In the genomic region with DNA sequence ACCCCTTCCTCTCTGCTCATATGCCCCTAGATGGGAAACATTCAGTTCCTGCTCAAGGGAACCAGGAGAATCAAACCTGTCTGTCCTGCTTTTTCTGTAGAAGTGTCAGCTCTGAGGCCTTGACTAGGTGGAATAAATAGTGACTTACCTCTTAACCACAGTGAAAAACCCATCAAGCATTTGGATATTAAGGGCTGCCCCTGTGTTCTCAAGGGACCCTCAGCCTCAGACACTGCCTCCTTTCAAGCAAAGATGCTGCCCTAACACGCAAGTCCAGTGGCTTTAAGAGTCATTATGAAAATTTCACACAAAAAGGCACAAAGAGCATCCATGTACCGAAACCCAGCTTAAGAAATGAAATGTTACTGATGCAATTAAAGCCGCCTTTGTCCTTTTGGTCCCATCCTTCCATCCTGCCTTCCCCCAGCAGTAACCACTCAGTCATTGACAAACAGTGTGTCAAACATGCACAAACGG, we compare ENCODE assay signal across 10 cellular contexts.
DNase-seq lines count a peak whose midpoint lies in the region; ATAC-seq, FAIRE-seq and TF ChIP-seq lines count a peak whose summit lies in the region.
"Had no signal": no experiment of that assay in that cellular context is flagged by ENCODE, and none has a peak within 500 bp of the region (broad histone marks: within the 10 kb centered on the region; RNA-seq: fewer than 3 reads in every experiment).

No MANE protein-coding gene starts in this region.

- H3K4me3 Mint-ChIP-seq in CD8-positive, alpha-beta T cell = peak overlapping the region; percentile 48
- no peak overlapping the region for H3K4me3 Mint-ChIP-seq in mesothelial cell of epicardium
- no peak overlapping the region for H3K4me3 Mint-ChIP-seq in activated naive CD4-positive, alpha-beta T cell treated with anti-CD3 and anti-CD28 coated beads for 36 hours
- H3K4me3 Mint-ChIP-seq: endodermal cell had no signal

- TF ChIP-seq CTCF in CD8-positive, alpha-beta T cell (IDR thresholded peaks at IDR 0.05) = no peak
- no peak for TF ChIP-seq CTCF in mesothelial cell of epicardium (IDR thresholded peaks at IDR 0.05; ENCODE audit: unreplicated experiment)

- H3K4me1 ChIP-seq in CD8-positive, alpha-beta T cell (ENCODE audit: insufficient read depth, low read length) = peaks cover 27% of the 10 kb centered on the region

- peak overlapping the region; percentile 1 for H3K27ac ChIP-seq in CD8-positive, alpha-beta T cell (ENCODE audit: low read depth, low read length)

- H3K9me3 ChIP-seq in CD8-positive, alpha-beta T cell (ENCODE audit: low read length) = no peaks in the 10 kb centered on the region

- peaks cover 38% of the 10 kb centered on the region for H3K4me1 Mint-ChIP-seq in CD8-positive, alpha-beta T cell (ENCODE audit: low read depth)
- peaks cover 70% of the 10 kb centered on the region for H3K4me1 Mint-ChIP-seq in mesothelial cell of epicardium
- peaks cover 25% of the 10 kb centered on the region for H3K4me1 Mint-ChIP-seq in activated naive CD4-positive, alpha-beta T cell treated with anti-CD3 and anti-CD28 coated beads for 36 hours (ENCODE audit: low read depth)

- no peaks in the 10 kb centered on the region for H3K9me3 Mint-ChIP-seq in CD8-positive, alpha-beta T cell
- no peaks in the 10 kb centered on the region for H3K9me3 Mint-ChIP-seq in mesothelial cell of epicardium
- no peaks in the 10 kb centered on the region for H3K9me3 Mint-ChIP-seq in activated naive CD4-positive, alpha-beta T cell treated with anti-CD3 and anti-CD28 coated beads for 36 hours
- H3K9me3 Mint-ChIP-seq: endodermal cell had no signal

- ATAC-seq in CD8-positive, alpha-beta T cell = no peak
- ATAC-seq in GM19463 (IDR thresholded peaks at IDR 0.05; ENCODE audit: unreplicated experiment) (peak; percentile 74), HG03432 (IDR thresholded peaks at IDR 0.05; ENCODE audit: unreplicated experiment) (peak; percentile 71)

- H3K27me3 ChIP-seq in CD8-positive, alpha-beta T cell (ENCODE audit: insufficient read depth, low read length) = no peaks in the 10 kb centered on the region

- no peaks in the 10 kb centered on the region for H3K36me3 Mint-ChIP-seq in CD8-positive, alpha-beta T cell
- H3K36me3 Mint-ChIP-seq in mesothelial cell of epicardium = no peaks in the 10 kb centered on the region
- H3K36me3 Mint-ChIP-seq in activated naive CD4-positive, alpha-beta T cell treated with anti-CD3 and anti-CD28 coated beads for 36 hours (ENCODE audit: low read depth) = no peaks in the 10 kb centered on the region

- H3K27me3 Mint-ChIP-seq in CD8-positive, alpha-beta T cell (ENCODE audit: low read depth) = no peaks in the 10 kb centered on the region
- no peaks in the 10 kb centered on the region for H3K27me3 Mint-ChIP-seq in mesothelial cell of epicardium (ENCODE audit: low read depth)
- no peaks in the 10 kb centered on the region for H3K27me3 Mint-ChIP-seq in activated naive CD4-positive, alpha-beta T cell treated with anti-CD3 and anti-CD28 coated beads for 36 hours (ENCODE audit: low read depth)

- FAIRE-seq in HTR-8/SVneo (lab: Jason Lieb, UNC) = no peak

- POLR2A ChIA-PET in CD8-positive, alpha-beta T cell (lab: Charles Lee) = interaction anchor here (0.8 kb wide), 1 partner anchor 9 kb away, joined by 6 read pairs; no protein-coding TSS in a partner anchor

- no peak for DNase-seq in CD8-positive, alpha-beta T cell
- no peak for DNase-seq in mesothelial cell of epicardium (ENCODE audit: low spot score in 2 of 2, unreplicated experiment in 2 of 2)
- DNase-seq in HTR-8/SVneo (ENCODE audit: insufficient read length, low spot score) = no peak
- no peak for DNase-seq in glomerular visceral epithelial cell (ENCODE audit: extremely low spot score)
- DNase-seq in activated naive CD4-positive, alpha-beta T cell treated with anti-CD3 and anti-CD28 coated beads for 36 hours = no peak
- no peak for DNase-seq in NOMO-1 (lab: John Stamatoyannopoulos, UW; ENCODE audit: unreplicated experiment in 2 of 2)
- DNase-seq: endodermal cell, NCI-H2227 treated with DMSO at 0.1 percent for 48 hours had no signal

- H3K27ac Mint-ChIP-seq in CD8-positive, alpha-beta T cell = peak overlapping the region; percentile 68
- H3K27ac Mint-ChIP-seq in mesothelial cell of epicardium = peak overlapping the region; percentile 97
- no peak overlapping the region for H3K27ac Mint-ChIP-seq in activated naive CD4-positive, alpha-beta T cell treated with anti-CD3 and anti-CD28 coated beads for 36 hours
- H3K27ac Mint-ChIP-seq: endodermal cell had no signal

- H3K36me3 ChIP-seq in CD8-positive, alpha-beta T cell (ENCODE audit: insufficient read depth, low read length) = no peaks in the 10 kb centered on the region

- H3K4me3 ChIP-seq in CD8-positive, alpha-beta T cell (ENCODE audit: low read depth, low read length) = no peak overlapping the region

- CTCF ChIA-PET in CD8-positive, alpha-beta T cell (lab: Charles Lee) = interaction anchor here (0.5 kb wide), 1 partner anchor 294 kb away, joined by 3 read pairs; no protein-coding TSS in a partner anchor
- CTCF ChIA-PET in activated naive CD4-positive, alpha-beta T cell treated with anti-CD3 and anti-CD28 coated beads for 36 hours (lab: Charles Lee) = no interaction called here

- intact Hi-C loops in CD8-positive, alpha-beta T cell (cut with DNase I, micrococcal nuclease) = no loop called here
- intact Hi-C loops in activated naive CD4-positive, alpha-beta T cell treated with anti-CD3 and anti-CD28 coated beads for 36 hours (cut with micrococcal nuclease) = no loop called here
